15 cellular contexts compared by ENCODE assay signal in the genomic region with DNA sequence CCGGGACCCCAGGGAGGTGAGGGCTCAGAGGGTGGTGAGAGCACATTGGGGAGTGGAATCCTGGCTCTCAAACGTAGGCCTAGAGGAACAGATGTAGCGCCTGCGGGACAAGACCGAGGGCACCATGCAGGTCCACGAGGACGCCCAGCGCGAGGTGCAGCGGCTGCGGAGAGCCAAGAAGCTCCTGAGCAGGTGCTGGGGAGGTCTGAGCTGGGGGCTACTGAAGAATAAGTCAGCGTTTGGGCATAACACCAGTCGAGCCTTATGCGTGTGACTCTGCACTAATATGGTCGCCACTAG. TPM values are rescaled to one million over a fixed set of nuclear protein-coding genes. Genes with fewer than 3 reads are reported as not detected.
DNase-seq lines count a peak whose midpoint lies in the region; ATAC-seq and TF ChIP-seq lines count a peak whose summit lies in the region.
"Had no signal": no experiment of that assay in that cellular context is flagged by ENCODE, and none has a peak within 500 bp of the region (broad histone marks: within the 10 kb centered on the region; RNA-seq: fewer than 3 reads in every experiment).

No MANE protein-coding gene starts in this region.

- POLR2A ChIA-PET in T-cell (lab: Charles Lee), result no interaction called here

- H3K9me3 Mint-ChIP-seq in activated naive CD4-positive, alpha-beta T cell treated with anti-CD3 and anti-CD28 coated beads for 36 hours, result no peaks in the 10 kb centered on the region
- H3K9me3 Mint-ChIP-seq in activated naive CD4-positive, alpha-beta T cell treated with anti-CD3 and anti-CD28 coated beads, Interleukin-2, amount 10 ng/mL, durations not matched to agents 7 days and 5 days, result no peaks in the 10 kb centered on the region
- H3K9me3 Mint-ChIP-seq in T-cell, result no peaks in the 10 kb centered on the region

- H3K27me3 ChIP-seq in iPS-18a (ENCODE audit: control insufficient read depth, insufficient read depth, low read length) (peaks cover 48% of the 10 kb centered on the region), foreskin keratinocyte (no peaks in the 10 kb centered on the region)
- H3K27me3 ChIP-seq: ovary had no signal

- H3K9me3 ChIP-seq in iPS-18a (ENCODE audit: control insufficient read depth, low read depth, low read length), result no peaks in the 10 kb centered on the region
- H3K9me3 ChIP-seq: ovary, tibial nerve had no signal

- no peak for DNase-seq in activated naive CD4-positive, alpha-beta T cell treated with anti-CD3 and anti-CD28 coated beads for 36 hours
- DNase-seq in activated naive CD4-positive, alpha-beta T cell treated with anti-CD3 and anti-CD28 coated beads, Interleukin-2, amount 10 ng/mL, durations not matched to agents 7 days and 5 days, result no peak
- no peak for DNase-seq in T-cell
- DNase-seq in skeletal muscle cell (ENCODE audit: low read depth), result no peak
- DNase-seq in foreskin keratinocyte, result no peak
- no peak for DNase-seq in NCI-H82 treated with DMSO at 0.1 percent for 48 hours (lab: John Stamatoyannopoulos, UW; ENCODE audit: unreplicated experiment)
- DNase-seq: ACHN; activated effector memory CD4-positive, alpha-beta T cell treated with anti-CD3 and anti-CD28 coated beads, Interleukin-2, amount 50 U/mL, for 16 hours; NCI-H526 treated with DMSO at 0.1 percent for 48 hours; T-helper 9 cell had no signal

- H3K4me1 ChIP-seq in iPS-18a (ENCODE audit: control insufficient read depth, low read depth, low read length) (peaks cover 3% of the 10 kb centered on the region), foreskin keratinocyte (no peaks in the 10 kb centered on the region)

- no peak overlapping the region for H3K27ac Mint-ChIP-seq in activated naive CD4-positive, alpha-beta T cell treated with anti-CD3 and anti-CD28 coated beads for 36 hours
- H3K27ac Mint-ChIP-seq in activated naive CD4-positive, alpha-beta T cell treated with anti-CD3 and anti-CD28 coated beads, Interleukin-2, amount 10 ng/mL, durations not matched to agents 7 days and 5 days, result no peak overlapping the region
- no peak overlapping the region for H3K27ac Mint-ChIP-seq in T-cell

- H3K4me3 ChIP-seq in iPS-18a (ENCODE audit: low read length) (peak overlapping the region; percentile 49), skeletal muscle cell (ENCODE audit: low read depth, low read length) (peak overlapping the region; percentile 35)
- H3K4me3 ChIP-seq: lung had no signal

- intact Hi-C loops in activated naive CD4-positive, alpha-beta T cell treated with anti-CD3 and anti-CD28 coated beads for 36 hours (cut with micrococcal nuclease), result no loop called here

- no peak overlapping the region for H3K9ac ChIP-seq in iPS-18a (ENCODE audit: low read length)

- peaks cover 14% of the 10 kb centered on the region for H3K4me1 Mint-ChIP-seq in activated naive CD4-positive, alpha-beta T cell treated with anti-CD3 and anti-CD28 coated beads for 36 hours (ENCODE audit: low read depth)
- peaks cover 21% of the 10 kb centered on the region for H3K4me1 Mint-ChIP-seq in activated naive CD4-positive, alpha-beta T cell treated with anti-CD3 and anti-CD28 coated beads, Interleukin-2, amount 10 ng/mL, durations not matched to agents 7 days and 5 days
- peaks cover 12 to 22% (median 20%) of the 10 kb centered on the region in 3 donors for H3K4me1 Mint-ChIP-seq in T-cell

- H3K36me3 ChIP-seq in iPS-18a (ENCODE audit: control insufficient read depth, low read depth, low read length), result no peaks in the 10 kb centered on the region
- H3K36me3 ChIP-seq: ovary, tibial nerve had no signal

- CTCF ChIA-PET in activated naive CD4-positive, alpha-beta T cell treated with anti-CD3 and anti-CD28 coated beads for 36 hours (lab: Charles Lee), result interaction anchor here (1.0 kb wide), 1 partner anchor 220 kb away, joined by 3 read pairs; no protein-coding TSS in a partner anchor
- CTCF ChIA-PET in activated naive CD4-positive, alpha-beta T cell treated with anti-CD3 and anti-CD28 coated beads, Interleukin-2, amount 10 ng/mL, durations not matched to agents 7 days and 5 days (lab: Charles Lee), result no interaction called here
- CTCF ChIA-PET in T-cell (lab: Charles Lee), result interaction anchor here (0.6 kb wide), 3 partner anchors 71 to 768 kb away, joined by 3 to 9 read pairs (median 6); no protein-coding TSS in a partner anchor

- peaks cover 3% of the 10 kb centered on the region for H3K27me3 Mint-ChIP-seq in activated naive CD4-positive, alpha-beta T cell treated with anti-CD3 and anti-CD28 coated beads for 36 hours (ENCODE audit: low read depth)
- H3K27me3 Mint-ChIP-seq in activated naive CD4-positive, alpha-beta T cell treated with anti-CD3 and anti-CD28 coated beads, Interleukin-2, amount 10 ng/mL, durations not matched to agents 7 days and 5 days, result peaks cover 74% of the 10 kb centered on the region
- peaks cover 3 to 18% of the 10 kb centered on the region in 2 donors for H3K27me3 Mint-ChIP-seq in T-cell

- no peak overlapping the region for H3K27ac ChIP-seq in iPS-18a (ENCODE audit: low read length)
- no peak overlapping the region for H3K27ac ChIP-seq in foreskin keratinocyte
- H3K27ac ChIP-seq: ovary, tibial nerve had no signal

- no peaks in the 10 kb centered on the region for H3K36me3 Mint-ChIP-seq in activated naive CD4-positive, alpha-beta T cell treated with anti-CD3 and anti-CD28 coated beads for 36 hours (ENCODE audit: low read depth)
- no peaks in the 10 kb centered on the region for H3K36me3 Mint-ChIP-seq in activated naive CD4-positive, alpha-beta T cell treated with anti-CD3 and anti-CD28 coated beads, Interleukin-2, amount 10 ng/mL, durations not matched to agents 7 days and 5 days
- H3K36me3 Mint-ChIP-seq in T-cell, result no peaks in the 10 kb centered on the region

- no peak for TF ChIP-seq CTCF in foreskin keratinocyte (conservative IDR thresholded peaks at IDR 0.05)

- ATAC-seq in T-cell (replicated peaks in 1 of 4) (no peak), foreskin keratinocyte (no peak), HG03342 (IDR thresholded peaks at IDR 0.05; ENCODE audit: unreplicated experiment) (no peak)

- H3K4me3 Mint-ChIP-seq in activated naive CD4-positive, alpha-beta T cell treated with anti-CD3 and anti-CD28 coated beads for 36 hours, result peak overlapping the region; percentile 53
- H3K4me3 Mint-ChIP-seq in activated naive CD4-positive, alpha-beta T cell treated with anti-CD3 and anti-CD28 coated beads, Interleukin-2, amount 10 ng/mL, durations not matched to agents 7 days and 5 days, result no peak overlapping the region
- peak overlapping the region; percentile 5 to 56 (median 42) for H3K4me3 Mint-ChIP-seq in T-cell

RNA-seq across cellular contexts. Expression of a gene that starts 2.6 kb away (rescaled TPM):
- 1 to 10 TPM; 3.3 to 3.6 TPM for total RNA-seq in activated naive CD4-positive, alpha-beta T cell treated with anti-CD3 and anti-CD28 coated beads for 36 hours
- total RNA-seq in T-cell (10 to 100 TPM in 4 of 5 donors, 1 to 10 TPM in 1; 8.3 to 17.9 (median 16.3) TPM), foreskin keratinocyte (7.4 and 9.8 TPM in 2 replicates)
- polyA plus RNA-seq in foreskin keratinocyte, result 1.8 and 3.2 TPM in 2 replicates
